In genomic region chr22:35638408-35638807, GRCh38 we compare ENCODE assay signal across 10 cellular contexts. TPM values are rescaled to one million over a fixed set of nuclear protein-coding genes. Genes with fewer than 3 reads are reported as not detected.
DNase-seq lines count a peak whose midpoint lies in the region; ATAC-seq and TF ChIP-seq lines count a peak whose summit lies in the region.
"Had no signal": no experiment of that assay in that cellular context is flagged by ENCODE, and none has a peak within 500 bp of the region (broad histone marks: within the 10 kb centered on the region; RNA-seq: fewer than 3 reads in every experiment).

No MANE protein-coding gene starts in this region.

- ATAC-seq in body of pancreas = peak; percentile 71
- ATAC-seq in GM19463 (IDR thresholded peaks at IDR 0.05; ENCODE audit: unreplicated experiment) = no peak

- POLR2A ChIA-PET in activated CD4-positive, alpha-beta memory T cell treated with anti-CD3 and anti-CD28 coated beads for 36 hours (lab: Charles Lee) = no interaction called here

- H3K9me3 ChIP-seq in body of pancreas = no peaks in the 10 kb centered on the region
- H3K9me3 ChIP-seq in right atrium auricular region = no peaks in the 10 kb centered on the region
- peaks cover 3% of the 10 kb centered on the region for H3K9me3 ChIP-seq in trophoblast cell (ENCODE audit: insufficient read depth, low read depth, low read length)

- DNase-seq in AG20443 (ENCODE audit: low spot score) = peak; percentile 93
- DNase-seq in body of pancreas = peak; percentile 25 to 50 (median 44)
- DNase-seq in right atrium auricular region (ENCODE audit: low spot score) = peak; percentile 96
- peak; percentile 89 to 91 for DNase-seq in trophoblast cell
- no peak for DNase-seq in CD1c-positive myeloid dendritic cell (ENCODE audit: extremely low spot score)
- DNase-seq in NCI-H187 (lab: John Stamatoyannopoulos, UW) = no peak
- DNase-seq in activated CD4-positive, alpha-beta memory T cell treated with anti-CD3 and anti-CD28 coated beads for 36 hours = no peak
- DNase-seq: NK-92 treated with Interleukin-12 subunit alpha and Interleukin-12 subunit beta, amount 100 ng/mL, for 24 hours; small intestine had no signal

- H3K4me1 ChIP-seq in body of pancreas = no peaks in the 10 kb centered on the region
- peaks cover 0 to 43% of the 10 kb centered on the region in 2 donors for H3K4me1 ChIP-seq in right atrium auricular region
- H3K4me1 ChIP-seq in trophoblast cell (ENCODE audit: control insufficient read depth in 1 of 2, insufficient read depth in 2 of 2, low read length in 2 of 2) = peaks cover 3 to 7% of the 10 kb centered on the region in 2 experiments

- no peaks in the 10 kb centered on the region for H3K9me3 Mint-ChIP-seq in activated CD4-positive, alpha-beta memory T cell treated with anti-CD3 and anti-CD28 coated beads for 36 hours

- peaks cover 17% of the 10 kb centered on the region for H3K4me1 Mint-ChIP-seq in activated CD4-positive, alpha-beta memory T cell treated with anti-CD3 and anti-CD28 coated beads for 36 hours (ENCODE audit: low read depth)

- peak overlapping the region; percentile 5 for H4K8ac ChIP-seq in trophoblast cell (ENCODE audit: low read depth, low read length)

- WGBS in body of pancreas, 2 donors = 64 to 68% methylated on average over 8 to 13 of the region's 13 CpGs
- WGBS in trophoblast cell (ENCODE audit: extremely low coverage, insufficient coverage, insufficient read length) = no CpG with 5 or more reads among the region's 13 CpGs

- H3K27me3 Mint-ChIP-seq in activated CD4-positive, alpha-beta memory T cell treated with anti-CD3 and anti-CD28 coated beads for 36 hours = peaks cover 2% of the 10 kb centered on the region

- H3K79me1 ChIP-seq in trophoblast cell (ENCODE audit: low read length) = no peaks in the 10 kb centered on the region

- H3K36me3 ChIP-seq in body of pancreas (replicated peaks in 1 of 2; ENCODE audit: insufficient read depth in 1 of 2, low read depth in 2 of 2) (no peaks in the 10 kb centered on the region), right atrium auricular region (no peaks in the 10 kb centered on the region), trophoblast cell (ENCODE audit: control insufficient read depth in 1 of 2, insufficient read depth in 2 of 2, low read length in 2 of 2) (no peaks in the 10 kb centered on the region)

- TF ChIP-seq CTCF in body of pancreas (IDR thresholded peaks at IDR 0.05) (no peak), right atrium auricular region (IDR thresholded peaks at IDR 0.05) (peak in 1 of 2 donors; percentile 12)

- peak overlapping the region in 2 of 4 donors; percentile 15 to 48 for H3K27ac ChIP-seq in body of pancreas
- H3K27ac ChIP-seq in right atrium auricular region = peak overlapping the region; percentile 81 to 84
- no peak overlapping the region for H3K27ac ChIP-seq in trophoblast cell (ENCODE audit: low read depth, low read length)

- no peak overlapping the region for H3K14ac ChIP-seq in trophoblast cell (ENCODE audit: low read length)

- no peak for TF ChIP-seq POLR2A in body of pancreas (IDR thresholded peaks at IDR 0.05)

- H2BK12ac ChIP-seq in trophoblast cell (ENCODE audit: low read length) = no peak overlapping the region

- H2BK5ac ChIP-seq in trophoblast cell (ENCODE audit: low read depth, low read length, poor library complexity) = no peak overlapping the region

- H2AFZ ChIP-seq in trophoblast cell (ENCODE audit: insufficient read depth, low read length, poor library complexity) = no peak overlapping the region

- no peak overlapping the region for H3K9ac ChIP-seq in trophoblast cell (ENCODE audit: low read length)

- H3K79me2 ChIP-seq in trophoblast cell (ENCODE audit: control insufficient read depth, insufficient read depth, low read length, poor library complexity) = no peaks in the 10 kb centered on the region

- H2BK120ac ChIP-seq in trophoblast cell (ENCODE audit: insufficient read depth, low read length, poor library complexity) = no peak overlapping the region

- no peak overlapping the region for H3K23ac ChIP-seq in trophoblast cell (ENCODE audit: low read length)

- H4K91ac ChIP-seq in trophoblast cell (ENCODE audit: low read depth, low read length) = no peak overlapping the region

- no peak overlapping the region for H4K12ac ChIP-seq in trophoblast cell (ENCODE audit: low read depth, low read length)

- H3K4ac ChIP-seq in trophoblast cell (ENCODE audit: low read depth, low read length) = no peak overlapping the region

- CTCF ChIA-PET in activated CD4-positive, alpha-beta memory T cell treated with anti-CD3 and anti-CD28 coated beads for 36 hours (lab: Charles Lee) = interaction anchor here (1.2 kb wide), 1 partner anchor 11 kb away, joined by 3 read pairs; no protein-coding TSS in a partner anchor

- no peak overlapping the region for H2AK5ac ChIP-seq in trophoblast cell (ENCODE audit: low read length)

- H3K18ac ChIP-seq in trophoblast cell (ENCODE audit: low read length) = no peak overlapping the region

- no peaks in the 10 kb centered on the region for H3K27me3 ChIP-seq in body of pancreas
- no peaks in the 10 kb centered on the region for H3K27me3 ChIP-seq in right atrium auricular region
- H3K27me3 ChIP-seq in trophoblast cell (ENCODE audit: insufficient read depth, low read length) = no peaks in the 10 kb centered on the region

- no peaks in the 10 kb centered on the region for H3K36me3 Mint-ChIP-seq in activated CD4-positive, alpha-beta memory T cell treated with anti-CD3 and anti-CD28 coated beads for 36 hours

- H3K27ac Mint-ChIP-seq in activated CD4-positive, alpha-beta memory T cell treated with anti-CD3 and anti-CD28 coated beads for 36 hours = no peak overlapping the region

- no peak overlapping the region for H3K4me3 Mint-ChIP-seq in activated CD4-positive, alpha-beta memory T cell treated with anti-CD3 and anti-CD28 coated beads for 36 hours

- no peak overlapping the region for H3K4me2 ChIP-seq in trophoblast cell (ENCODE audit: low read length)

- no peak overlapping the region for H3K4me3 ChIP-seq in body of pancreas
- H3K4me3 ChIP-seq in right atrium auricular region = peak overlapping the region in 1 of 2 donors; percentile 18
- no peak overlapping the region for H3K4me3 ChIP-seq in trophoblast cell (ENCODE audit: low read depth, low read length)

- intact Hi-C loops in body of pancreas (cut with DNase I) = loop anchor here (10.0 kb wide), 1 partner anchor 286 kb away; no protein-coding TSS in a partner anchor
- intact Hi-C loops in activated CD4-positive, alpha-beta memory T cell treated with anti-CD3 and anti-CD28 coated beads for 36 hours (cut with micrococcal nuclease) = no loop called here

RNA-seq across cellular contexts. Expression of gene APOL6, which starts 9.8 kb away (rescaled TPM):
- total RNA-seq in body of pancreas (1 to 10 TPM; 6.0 to 7.9 TPM), right atrium auricular region (1 to 10 TPM; 7.5 to 8.5 TPM)
- polyA plus RNA-seq in trophoblast cell (2013) = 0.37 and 0.43 TPM in 2 replicates
- 10 to 100 TPM; 26.7 to 27.7 TPM for total RNA-seq in activated CD4-positive, alpha-beta memory T cell treated with anti-CD3 and anti-CD28 coated beads for 36 hours

RNA-seq across cellular contexts. Expression of gene MB, which starts 21.3 kb away (rescaled TPM):
- total RNA-seq in body of pancreas = 1 to 10 TPM in 1 of 2 donors, not detected in 1; 1.3 TPM
- total RNA-seq in right atrium auricular region = 1,000 to 10,000 TPM; 6,650 to 9,762 TPM
- polyA plus RNA-seq in trophoblast cell (2013) = 0.70 and 0.71 TPM in 2 replicates
- total RNA-seq in activated CD4-positive, alpha-beta memory T cell treated with anti-CD3 and anti-CD28 coated beads for 36 hours = not detected

Comparison
In these comparisons a context has a peak if more than half of its experiments do, and no peak if none do; other contexts are left out.
1. DNase-seq: peak in AG20443 (single experiment), body of pancreas (4 of 4), right atrium auricular region (single experiment) and trophoblast cell (2 of 2); none in CD1c-positive myeloid dendritic cell (single experiment), NCI-H187 (0 of 2) and activated CD4-positive, alpha-beta memory T cell treated with anti-CD3 and anti-CD28 coated beads for 36 hours (single experiment).
2. RNA of gene MB, which starts 21.3 kb away (total RNA-seq): 6,650 to 9,762 TPM in right atrium auricular region; 1.3 TPM in body of pancreas and not detected in activated CD4-positive, alpha-beta memory T cell treated with anti-CD3 and anti-CD28 coated beads for 36 hours; every median in the first group is over 1,000 times any median in the second.